ENCODE assay signal across 9 cellular contexts in the genomic region with DNA sequence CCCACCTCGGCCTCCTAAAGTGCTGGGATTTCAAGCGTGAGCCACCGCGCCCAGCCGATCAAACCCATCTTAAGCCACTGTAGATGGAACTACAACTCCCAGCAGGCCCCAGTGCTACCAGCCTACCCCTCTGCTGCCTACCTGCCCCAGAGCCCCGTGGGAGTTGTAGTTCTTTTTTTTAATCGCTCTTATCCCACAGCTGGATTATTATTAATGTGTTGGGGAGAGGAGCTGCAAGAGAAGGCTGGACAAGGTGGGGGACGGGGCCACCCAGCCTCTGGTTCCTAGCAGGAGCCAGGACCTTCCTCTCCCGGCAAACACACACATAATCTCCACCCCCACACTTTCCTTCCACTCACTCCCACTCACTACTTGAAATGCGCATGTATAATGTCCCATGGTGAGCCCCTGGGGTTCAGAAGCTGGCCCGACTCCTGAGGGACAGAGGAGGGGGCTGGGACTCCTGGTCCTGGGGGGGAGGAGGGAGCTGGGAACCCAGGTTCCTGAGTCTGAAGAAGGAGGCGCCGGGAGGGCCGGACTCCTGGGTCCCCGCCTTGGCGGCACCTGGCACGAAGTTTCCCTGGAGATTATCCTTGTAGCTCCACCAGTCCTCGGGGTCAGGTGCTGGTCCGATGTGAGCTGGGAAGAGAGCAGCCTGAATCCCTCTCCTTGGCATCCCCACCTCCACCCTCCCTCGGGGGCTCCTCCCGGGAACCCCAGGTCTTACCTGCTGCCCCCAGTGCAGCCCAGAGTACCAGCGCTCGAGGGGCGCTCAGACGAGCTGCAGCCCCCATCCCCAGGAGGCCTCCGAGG. TPM values are rescaled to one million over a fixed set of nuclear protein-coding genes. Genes with fewer than 3 reads are reported as not detected.
DNase-seq lines count a peak whose midpoint lies in the region; ATAC-seq and TF ChIP-seq lines count a peak whose summit lies in the region.
"Had no signal": no experiment of that assay in that cellular context is flagged by ENCODE, and none has a peak within 500 bp of the region (broad histone marks: within the 10 kb centered on the region; RNA-seq: fewer than 3 reads in every experiment).

No MANE protein-coding gene starts in this region.

- H2BK120ac ChIP-seq in IMR-90 (ENCODE audit: low read depth, low read length) = no peak overlapping the region

- H3K23ac ChIP-seq in IMR-90 (ENCODE audit: low read depth, low read length) = no peak overlapping the region

- peak overlapping the region; percentile 91 for H2AFZ ChIP-seq in IMR-90 (replicated peaks; ENCODE audit: low read length, poor library complexity)

- no peaks in the 10 kb centered on the region for H4K20me1 ChIP-seq in IMR-90 (ENCODE audit: insufficient read depth, low read length)

- 0 out of 2 replicates have a peak overlapping the region, but pooled peaks have one; percentile 52 for H3K14ac ChIP-seq in IMR-90 (replicated peaks; ENCODE audit: low read depth, low read length)

- no peak overlapping the region for H3K9ac ChIP-seq in IMR-90 (ENCODE audit: low read depth, low read length)

- no peak overlapping the region for H3K56ac ChIP-seq in IMR-90 (ENCODE audit: extremely low read depth, insufficient read depth, low read length)

- peak overlapping the region; percentile 84 for H3K4me3 Mint-ChIP-seq in activated T-cell treated with anti-CD3 and anti-CD28 coated beads, Interleukin-2, amount 50 U/mL, for 4 hours
- H3K4me3 Mint-ChIP-seq in naive B cell = peak overlapping the region; percentile 91 to 98 (median 96)

- H2AK5ac ChIP-seq in IMR-90 (ENCODE audit: low read depth, low read length) = no peak overlapping the region

- H3K9me1 ChIP-seq in IMR-90 (ENCODE audit: insufficient read depth, low read length) = no peaks in the 10 kb centered on the region; the same call in 1 of the 2 replicates

- DNase-seq in DMS153 treated with DMSO at 0.1 percent for 48 hours (lab: John Stamatoyannopoulos, UW; ENCODE audit: unreplicated experiment) (peak; percentile 57), IMR-90 (peak; percentile 65), OCI-M2 (lab: John Stamatoyannopoulos, UW; ENCODE audit: unreplicated experiment) (peak; percentile 51), esophagus squamous epithelium (lab: John Stamatoyannopoulos, UW) (no peak), naive B cell (peak; percentile 74)
- DNase-seq in activated T-cell treated with anti-CD3 and anti-CD28 coated beads, Interleukin-2, amount 50 U/mL, for 4 hours = peak; percentile 66
- peak; percentile 51 to 85 (median 68) for DNase-seq in stimulated activated naive CD4-positive, alpha-beta T cell (lab: John Stamatoyannopoulos, UW)
- no peak for DNase-seq in NK-92 treated with Interleukin-12 subunit alpha and Interleukin-12 subunit beta, amount 100 ng/mL, for 24 hours (lab: John Stamatoyannopoulos, UW)

- TF ChIP-seq RAD21 in IMR-90 (IDR thresholded peaks at IDR 0.05; ENCODE audit: low read length) = no peak

- H3K4me1 ChIP-seq in IMR-90 (ENCODE audit: control insufficient read depth, insufficient read depth, low read length) = peaks cover 5% of the 10 kb centered on the region
- peaks cover 7 to 45% (median 18%) of the 10 kb centered on the region in 3 donors for H3K4me1 ChIP-seq in esophagus squamous epithelium

- no TSS peak for BruUV-seq in IMR-90 (replicated peaks; lab: Mats Ljungman, UMichigan)

- dilution Hi-C loops in IMR-90 (cut with HindIII; ENCODE audit: low sequenced_read_pairs, unreplicated experiment) = no loop called here

- no peak overlapping the region for H3K27ac ChIP-seq in IMR-90 (ENCODE audit: insufficient read depth, low read length)
- peak overlapping the region; percentile 85 to 94 (median 91) for H3K27ac ChIP-seq in esophagus squamous epithelium
- H3K27ac ChIP-seq: SJSA1 had no signal

- no peak overlapping the region for H3K4me3 ChIP-seq in IMR-90 (ENCODE audit: insufficient read depth, low read depth, low read length)
- peak overlapping the region; percentile 34 to 80 (median 60) for H3K4me3 ChIP-seq in esophagus squamous epithelium
- H3K4me3 ChIP-seq: SJSA1 had no signal

- H4K8ac ChIP-seq in IMR-90 (ENCODE audit: low read depth in 2 of 2, low read length in 2 of 2) = peak overlapping the region; percentile 76 to 93; a peak in 2 of 4 replicates

- TF ChIP-seq POLR2A in IMR-90 (IDR thresholded peaks at IDR 0.05; ENCODE audit: low read depth, low read length) (no peak), esophagus squamous epithelium (IDR thresholded peaks at IDR 0.05) (peak in 2 of 4 donors; percentile 7 to 27)

- peak overlapping the region; percentile 84; the same call in 1 of the 2 replicates for H3K4me2 ChIP-seq in IMR-90 (ENCODE audit: low read depth, low read length)

- no peak overlapping the region for H2BK5ac ChIP-seq in IMR-90 (ENCODE audit: low read depth, low read length, poor library complexity, severe bottlenecking)

- WGBS in IMR-90 (ENCODE audit: extremely low coverage in 2 of 2, insufficient read length in 1 of 2), 2 experiments = 5% methylated on average over 8 of the region's 26 CpGs; no CpG with 5 or more reads in 1 of the 2 experiments
- WGBS in esophagus squamous epithelium, 2 donors = 0 to 4% methylated on average over 15 to 16 of the region's 26 CpGs

- H3K9me3 ChIP-seq in IMR-90 (ENCODE audit: control insufficient read depth, insufficient read depth, low read length) (no peaks in the 10 kb centered on the region), esophagus squamous epithelium (no peaks in the 10 kb centered on the region)
- H3K9me3 ChIP-seq: SJSA1 had no signal

- no peaks in the 10 kb centered on the region for H3K36me3 Mint-ChIP-seq in activated T-cell treated with anti-CD3 and anti-CD28 coated beads, Interleukin-2, amount 50 U/mL, for 4 hours (ENCODE audit: insufficient read depth)
- H3K36me3 Mint-ChIP-seq in naive B cell = no peaks in the 10 kb centered on the region

- H2BK15ac ChIP-seq in IMR-90 (ENCODE audit: low read depth, low read length) = no peak overlapping the region

- no peak overlapping the region for H4K91ac ChIP-seq in IMR-90 (ENCODE audit: insufficient read depth, low read depth, low read length)

- ATAC-seq in IMR-90 (ENCODE audit: low read depth) (peak; percentile 75), naive B cell (ENCODE audit: low read depth in 2 of 2) (peak; percentile 48 to 57)
- peak; percentile 74 to 77 for ATAC-seq in activated T-cell treated with anti-CD3 and anti-CD28 coated beads, Interleukin-2, amount 50 U/mL, for 4 hours

- H3K27me3 ChIP-seq in IMR-90 (ENCODE audit: control insufficient read depth, insufficient read depth, low read length) = no peaks in the 10 kb centered on the region
- no peaks in the 10 kb centered on the region for H3K27me3 ChIP-seq in esophagus squamous epithelium

- H3K79me1 ChIP-seq in IMR-90 (ENCODE audit: low read depth in 1 of 2, low read length in 2 of 2) = no peaks in the 10 kb centered on the region

- no peak overlapping the region for H3K4ac ChIP-seq in IMR-90 (ENCODE audit: low read depth, low read length)

- H2AK9ac ChIP-seq in IMR-90 (replicated peaks; ENCODE audit: low read depth, low read length, poor library complexity) = peak overlapping the region; percentile 68

- POLR2A ChIA-PET in IMR-90 (lab: Charles Lee; ENCODE audit: unreplicated experiment) = interaction anchor here (0.7 kb wide), 1 partner anchor 198 kb away, joined by 3 read pairs; no protein-coding TSS in a partner anchor

- TF ChIP-seq CTCF in IMR-90 (conservative IDR thresholded peaks at IDR 0.05; ENCODE audit: low read depth, low read length) = no peak
- no peak for TF ChIP-seq CTCF in esophagus squamous epithelium (IDR thresholded peaks at IDR 0.05)

- H3K4me1 Mint-ChIP-seq in activated T-cell treated with anti-CD3 and anti-CD28 coated beads, Interleukin-2, amount 50 U/mL, for 4 hours (ENCODE audit: low read depth) = peaks cover 42% of the 10 kb centered on the region
- peaks cover 57 to 69% (median 63%) of the 10 kb centered on the region in 3 donors for H3K4me1 Mint-ChIP-seq in naive B cell

- no peak overlapping the region for H2BK20ac ChIP-seq in IMR-90 (ENCODE audit: low read depth, low read length)

- in situ Hi-C loops in IMR-90 (cut with MboI; ENCODE audit: low sequenced_read_pairs) = loop anchor here (10.0 kb wide), 2 partner anchors 190 to 320 kb away; a partner anchor contains a TSS

- no peak overlapping the region for H4K5ac ChIP-seq in IMR-90 (ENCODE audit: low read depth, low read length)

- H3K9me3 Mint-ChIP-seq in activated T-cell treated with anti-CD3 and anti-CD28 coated beads, Interleukin-2, amount 50 U/mL, for 4 hours = no peaks in the 10 kb centered on the region
- H3K9me3 Mint-ChIP-seq in naive B cell = no peaks in the 10 kb centered on the region

- CTCF ChIA-PET in IMR-90 (lab: Yijun Ruan, JAX) = interaction anchor here (0.6 to 1.4 kb wide), 3 partner anchors 138 to 326 kb away, joined by 3 to 6 read pairs (median 4); no protein-coding TSS in a partner anchor

- H3K18ac ChIP-seq in IMR-90 (ENCODE audit: low read depth, low read length) = no peak overlapping the region

- intact Hi-C loops in IMR-90 (cut with micrococcal nuclease) = loop anchor here (5.0 to 10.0 kb wide), 2 partner anchors 197 to 320 kb away; a partner anchor contains a TSS
- intact Hi-C loops in esophagus squamous epithelium (cut with DNase I) = no loop called here

- H3K27me3 Mint-ChIP-seq in activated T-cell treated with anti-CD3 and anti-CD28 coated beads, Interleukin-2, amount 50 U/mL, for 4 hours (ENCODE audit: low read depth) = no peaks in the 10 kb centered on the region
- no peaks in the 10 kb centered on the region for H3K27me3 Mint-ChIP-seq in naive B cell

- H3K27ac Mint-ChIP-seq in naive B cell = peak overlapping the region; percentile 10 to 97 (median 90)

- no peaks in the 10 kb centered on the region for H3K36me3 ChIP-seq in IMR-90 (ENCODE audit: control insufficient read depth, insufficient read depth, low read length)
- no peaks in the 10 kb centered on the region for H3K36me3 ChIP-seq in esophagus squamous epithelium
- H3K36me3 ChIP-seq: SJSA1 had no signal

RNA-seq across cellular contexts. Expression of a gene that starts 0.9 kb away (rescaled TPM):
- 1.3 and 1.7 TPM in 2 replicates for total RNA-seq in IMR-90 (2012; rRNA removed)
- 2.7 and 2.9 TPM in 2 replicates for polyA plus RNA-seq in IMR-90 (2012; rRNA removed)
- 2.7 and 4.7 TPM in 2 replicates for polyA plus RNA-seq in IMR-90 (2012; cell fraction: cytosol; rRNA removed)
- polyA plus RNA-seq in IMR-90 (2012; cell fraction: nucleus; rRNA removed; ENCODE audit: low replicate concordance) = 2.7 and 3.3 TPM in 2 replicates
- total RNA-seq in activated T-cell treated with anti-CD3 and anti-CD28 coated beads, Interleukin-2, amount 50 U/mL, for 4 hours = 10 to 100 TPM in 1 of 3 donors, 1 to 10 TPM in 2; 8.8 to 11.6 (median 9.1) TPM
- 1 to 10 TPM; 1.4 to 6.9 (median 5.2) TPM for total RNA-seq in esophagus squamous epithelium
- polyA plus RNA-seq in naive B cell (ENCODE audit: low read depth in 6 of 6) = 10 to 100 TPM in 3 of 6 donors, 1 to 10 TPM in 3; 2.8 to 15.2 (median 10.6) TPM
- total RNA-seq: SJSA1 had no signal

RNA-seq across cellular contexts. Expression of a gene that starts 7.9 kb away (rescaled TPM):
- total RNA-seq in IMR-90 (2012; rRNA removed) (2.5 and 3.6 TPM in 2 replicates), esophagus squamous epithelium (10 to 100 TPM in 3 of 4 donors, 1 to 10 TPM in 1; 4.2 to 16.2 (median 11.7) TPM)
- polyA plus RNA-seq in IMR-90 (2012; rRNA removed) (3.0 and 3.6 TPM in 2 replicates), naive B cell (ENCODE audit: low read depth in 6 of 6) (10 to 100 TPM; 27.6 to 73.8 (median 46.4) TPM)
- polyA plus RNA-seq in IMR-90 (2012; cell fraction: cytosol; rRNA removed) = 2.9 and 6.3 TPM in 2 replicates
- 2.2 and 2.6 TPM in 2 replicates for polyA plus RNA-seq in IMR-90 (2012; cell fraction: nucleus; rRNA removed; ENCODE audit: low replicate concordance)
- total RNA-seq in activated T-cell treated with anti-CD3 and anti-CD28 coated beads, Interleukin-2, amount 50 U/mL, for 4 hours = 10 to 100 TPM in 2 of 3 donors, 1 to 10 TPM in 1; 6.7 to 12.3 (median 11.2) TPM

RNA-seq across cellular contexts. Expression of a gene that starts 25.7 kb away (rescaled TPM):
- total RNA-seq in IMR-90 (2012; rRNA removed) = 1.6 and 1.7 TPM in 2 replicates
- 9.9 and 11.9 TPM in 2 replicates for polyA plus RNA-seq in IMR-90 (2012; rRNA removed)
- polyA plus RNA-seq in IMR-90 (2012; cell fraction: cytosol; rRNA removed) = 10.3 and 12.8 TPM in 2 replicates
- 24.1 and 56.8 TPM in 2 replicates for polyA plus RNA-seq in IMR-90 (2012; cell fraction: nucleus; rRNA removed; ENCODE audit: low replicate concordance)
- 10 to 100 TPM; 39.8 to 43.1 (median 40.6) TPM for total RNA-seq in activated T-cell treated with anti-CD3 and anti-CD28 coated beads, Interleukin-2, amount 50 U/mL, for 4 hours
- total RNA-seq in esophagus squamous epithelium = 10 to 100 TPM in 2 of 4 donors, 1 to 10 TPM in 2; 7.0 to 10.9 (median 9.7) TPM
- 10 to 100 TPM in 4 of 6 donors, 1 to 10 TPM in 2; 5.6 to 16.5 (median 10.8) TPM for polyA plus RNA-seq in naive B cell (ENCODE audit: low read depth in 6 of 6)

RNA-seq across cellular contexts. Expression of a gene that starts 26.1 kb away (rescaled TPM):
- total RNA-seq in IMR-90 (2012; rRNA removed) (1,909 and 2,552 TPM in 2 replicates), esophagus squamous epithelium (1,000 to 10,000 TPM; 1,870 to 2,808 (median 2,491) TPM)
- polyA plus RNA-seq in IMR-90 (2012; rRNA removed) (1,897 and 2,254 TPM in 2 replicates), naive B cell (ENCODE audit: low read depth in 6 of 6) (1,000 to 10,000 TPM; 1,850 to 2,706 (median 2,170) TPM)
- polyA plus RNA-seq in IMR-90 (2012; cell fraction: cytosol; rRNA removed) = 2,745 and 3,594 TPM in 2 replicates
- polyA plus RNA-seq in IMR-90 (2012; cell fraction: nucleus; rRNA removed; ENCODE audit: low replicate concordance) = 695 and 912 TPM in 2 replicates
- 1,000 to 10,000 TPM; 2,406 to 2,595 (median 2,478) TPM for total RNA-seq in activated T-cell treated with anti-CD3 and anti-CD28 coated beads, Interleukin-2, amount 50 U/mL, for 4 hours

RNA-seq across cellular contexts. Expression of a gene that starts 27.8 kb away (rescaled TPM):
- not detected in 2 replicates for total RNA-seq in IMR-90 (2012; rRNA removed)
- polyA plus RNA-seq in IMR-90 (2012; rRNA removed) = 0.11 and 0.19 TPM in 2 replicates
- 0.14 and 0.29 TPM in 2 replicates for polyA plus RNA-seq in IMR-90 (2012; cell fraction: cytosol; rRNA removed)
- 1.9 and 3.1 TPM in 2 replicates for polyA plus RNA-seq in IMR-90 (2012; cell fraction: nucleus; rRNA removed; ENCODE audit: low replicate concordance)
- total RNA-seq in activated T-cell treated with anti-CD3 and anti-CD28 coated beads, Interleukin-2, amount 50 U/mL, for 4 hours = under 1 TPM; 0.11 to 0.26 (median 0.18) TPM
- under 1 TPM in 1 of 4 donors, not detected in 3; 0.57 TPM for total RNA-seq in esophagus squamous epithelium
- not detected for polyA plus RNA-seq in naive B cell (ENCODE audit: low read depth in 6 of 6)
- total RNA-seq: SJSA1 had no signal

Comparison
In these comparisons a context has a peak if more than half of its experiments do, and no peak if none do; other contexts are left out.
1. DNase-seq: peak in DMS153 treated with DMSO at 0.1 percent for 48 hours (single experiment), IMR-90 (single experiment), OCI-M2 (single experiment), activated T-cell treated with anti-CD3 and anti-CD28 coated beads, Interleukin-2, amount 50 U/mL, for 4 hours (single experiment), naive B cell (single experiment) and stimulated activated naive CD4-positive, alpha-beta T cell (6 of 6); none in esophagus squamous epithelium (single experiment) and NK-92 treated with Interleukin-12 subunit alpha and Interleukin-12 subunit beta, amount 100 ng/mL, for 24 hours (single experiment).
2. Peak in every context shown above with its lines, with median percentiles within 50 percentile points of each other: ATAC-seq.